Comparison of ENCODE assay signal across 8 cellular contexts in the genomic region with DNA sequence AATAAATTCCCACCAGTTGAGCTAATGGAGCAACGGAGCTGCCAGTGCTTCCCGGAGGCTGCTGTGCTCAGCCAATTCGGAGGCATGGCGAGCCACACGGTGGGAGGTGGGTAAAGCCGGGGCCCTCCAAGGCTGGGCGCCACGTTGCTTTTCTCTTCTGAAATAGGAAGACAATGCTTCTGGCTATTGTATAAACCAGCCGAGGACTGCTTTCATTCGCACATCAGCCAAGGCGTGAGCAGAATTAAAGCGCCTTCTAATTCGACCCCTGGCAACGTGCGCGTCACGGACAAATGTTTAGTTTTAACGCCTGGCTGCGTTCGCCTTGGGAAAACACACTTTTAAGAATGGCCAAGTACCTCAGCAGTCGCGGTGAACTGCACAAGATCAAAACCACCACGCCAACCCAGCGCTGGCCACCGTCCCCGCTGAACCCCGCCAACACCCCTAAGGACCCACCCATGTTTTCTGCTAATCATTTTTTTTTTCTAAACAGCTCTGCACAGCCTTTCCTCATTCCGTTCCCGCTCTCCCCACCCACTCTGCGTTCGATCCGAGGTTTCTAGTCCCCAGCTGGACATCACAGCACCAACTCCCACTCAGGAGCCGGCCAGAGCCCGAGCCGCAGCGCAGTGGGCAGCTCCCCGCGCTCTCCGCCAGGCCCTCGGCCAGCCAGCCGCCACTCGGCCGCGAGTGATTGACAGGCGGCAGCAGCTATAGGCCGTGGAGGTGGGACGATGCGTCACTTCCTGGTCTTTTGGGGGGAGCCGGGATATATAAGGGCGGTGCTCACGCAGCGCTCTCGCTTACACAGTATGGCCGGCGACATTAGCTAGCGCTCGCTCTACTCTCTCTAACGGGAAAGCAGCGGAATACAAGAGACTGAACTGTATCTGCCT. TPM values are rescaled to one million over a fixed set of nuclear protein-coding genes. Genes with fewer than 3 reads are reported as not detected.
DNase-seq lines count a peak whose midpoint lies in the region; ATAC-seq and TF ChIP-seq lines count a peak whose summit lies in the region.

Gene AMD1 (plus strand): TSS at position 805 of the 899 bp plus-strand sequence. CDS start 321 bp downstream, outside the sequence.

- peak; percentile 98 for DNase-seq in BE2C
- DNase-seq in GM19240 (ENCODE audit: insufficient read length, low spot score), result peak; percentile 83
- peak; percentile 92 to 98 for DNase-seq in NCI-H526 (lab: John Stamatoyannopoulos, UW)
- DNase-seq in activated CD4-positive, alpha-beta T cell treated with anti-CD3 and anti-CD28 coated beads for 48 hours, result peak; percentile 96
- DNase-seq in colonic mucosa, result peak; percentile 97
- DNase-seq in stimulated activated CD4-positive, alpha-beta T cell treated with anti-CD3 and anti-CD28 coated beads, Interleukin-1b, Interleukin-23, amount 100 ng/mL, for 4 hours (ENCODE audit: low read depth in 2 of 2), result peak; percentile 85 to 93

- H3K4me1 ChIP-seq in BE2C, result no peaks in the 10 kb centered on the region
- peaks cover 11% of the 10 kb centered on the region for H3K4me1 ChIP-seq in colonic mucosa

- no peak for TF ChIP-seq CTCF in BE2C (IDR thresholded peaks at IDR 0.05; ENCODE audit: low read depth, low read length)
- TF ChIP-seq CTCF in colonic mucosa (IDR thresholded peaks at IDR 0.05), result no peak

- no peaks in the 10 kb centered on the region for H3K27me3 ChIP-seq in BE2C
- no peaks in the 10 kb centered on the region for H3K27me3 ChIP-seq in colonic mucosa
- no peaks in the 10 kb centered on the region for H3K27me3 ChIP-seq in layer of hippocampus (ENCODE audit: control insufficient read depth, insufficient read depth, low read length)

- H3K27ac ChIP-seq in colonic mucosa (peak within 1 kb of the TSS; percentile 92), layer of hippocampus (ENCODE audit: low read depth, low read length) (peak within 1 kb of the TSS; percentile 93)

- intact Hi-C loops in colonic mucosa (cut with DNase I), result loop anchor here (5.0 to 10.0 kb wide), 3 partner anchors 57 to 349 kb away; partner anchors contain the start of gene CDK19

- H3K9me3 ChIP-seq in BE2C (no peaks in the 10 kb centered on the region), colonic mucosa (no peaks in the 10 kb centered on the region)

- peak within 1 kb of the TSS; percentile 97 to 98 for H3K9ac ChIP-seq in colonic mucosa (ENCODE audit: low read depth in 2 of 2, low read length in 2 of 2)

- H3K4me3 ChIP-seq in BE2C (ENCODE audit: low read depth, low read length) (peak within 1 kb of the TSS; percentile 93), colonic mucosa (peak within 1 kb of the TSS; percentile 90)

- H3K36me3 ChIP-seq in BE2C, result peaks cover 7% of the 10 kb centered on the region
- H3K36me3 ChIP-seq in colonic mucosa, result no peaks in the 10 kb centered on the region

- ATAC-seq in HG03460 (IDR thresholded peaks at IDR 0.05; ENCODE audit: unreplicated experiment), result peak; percentile 63

RNA-seq across cellular contexts. Expression of gene AMD1, which starts in this region (rescaled TPM):
- 46.1 TPM for polyA plus RNA-seq in BE2C (2012; ENCODE audit: insufficient read depth, insufficient read length, low read depth)
- 10 to 100 TPM; 70.4 to 72.7 TPM for total RNA-seq in colonic mucosa

Comparison
In these comparisons a context has a peak if more than half of its experiments do, and no peak if none do; other contexts are left out.
1. Peak in every context shown above with its lines: DNase-seq, ATAC-seq, H3K4me3 ChIP-seq and H3K27ac ChIP-seq.